28 cellular contexts compared by ENCODE assay signal in genomic region chr5:36756848-36757247, GRCh38.
"Had no signal": no experiment of that assay in that cellular context is flagged by ENCODE, and none has a peak within 500 bp of the region (broad histone marks: within the 10 kb centered on the region; RNA-seq: fewer than 3 reads in every experiment).

No MANE protein-coding gene starts in this region.

- DNase-seq: activated CD4-positive, alpha-beta memory T cell treated with anti-CD3 and anti-CD28 coated beads for 36 hours; activated CD4-positive, alpha-beta T cell treated with anti-CD3 and anti-CD28 coated beads for 36 hours; activated CD4-positive, alpha-beta T cell treated with anti-CD3 and anti-CD28 coated beads, Interleukin-2, amount 10 ng/mL, durations not matched to agents 24 days and 14 days; activated CD4-positive, CD25-positive, alpha-beta regulatory T cell; activated CD4-positive, CD25-positive, alpha-beta regulatory T cell treated with anti-CD3 and anti-CD28 coated beads, Interleukin-2, amount 50 U/mL, for 72 hours; activated CD8-positive, alpha-beta memory T cell treated with anti-CD3 and anti-CD28 coated beads, Interleukin-2, amount 50 U/mL, for 48 hours; activated CD8-positive, alpha-beta T cell treated with anti-CD3 and anti-CD28 coated beads, Interleukin-2, amount 10 ng/mL, durations not matched to agents 7 days and 5 days; activated gamma-delta T cell; activated naive CD4-positive, alpha-beta T cell; activated naive CD4-positive, alpha-beta T cell treated with anti-CD3 and anti-CD28 coated beads, Interleukin-2, amount 50 U/mL, for 16 hours; activated T-cell treated with anti-CD3 and anti-CD28 coated beads for 4 hours; activated T-cell treated with anti-CD3 and anti-CD28 coated beads, Interleukin-2, amount 50 U/mL, for 24 hours; activated T-cell treated with anti-CD3 and anti-CD28 coated beads, Interleukin-2, amount 50 U/mL, for 72 hours; amniotic stem cell; anterior cingulate cortex; brain microvascular endothelial cell; cortex of kidney; dermis blood vessel endothelial cell; effector CD4-positive, alpha-beta T cell; foreskin fibroblast; head of caudate nucleus; T-helper 2 cell had no signal

- ATAC-seq: activated CD4-positive, alpha-beta T cell treated with anti-CD3 and anti-CD28 coated beads for 36 hours; activated CD8-positive, alpha-beta T cell treated with anti-CD3 and anti-CD28 coated beads, Interleukin-2, amount 10 ng/mL, durations not matched to agents 7 days and 5 days; activated T-cell treated with anti-CD3 and anti-CD28 coated beads, Interleukin-2, amount 50 U/mL, for 72 hours had no signal

- H3K27ac ChIP-seq: brain microvascular endothelial cell, epithelial cell of prostate had no signal

- H3K36me3 ChIP-seq: brain microvascular endothelial cell had no signal

- FAIRE-seq: astrocyte, bronchial epithelial cell, endometrium, endothelial cell of umbilical vein, frontal cortex had no signal
